Comparison of ENCODE assay signal across 1 cellular context in genomic region chr4:4640692-4641091, GRCh38.
A peak's percentile ranks its signal among the peaks of the same experiment; 100 is the strongest.
TF ChIP-seq lines count a peak whose summit lies in the region.

No MANE protein-coding gene starts in this region.

TF ChIP-seq in HepG2, 621 proteins besides CTCF, POLR2A, EP300 and RAD21 (continued from another document and continues in another):
- TF ChIP-seq ZSCAN9 (CRISPR knock-in tag; IDR thresholded peaks at IDR 0.05; ENCODE audit: borderline replicate concordance) = peak; percentile 38; the same call in 1 of the 2 replicates
- no peak for TF ChIP-seq ZNF557 (CRISPR knock-in tag; IDR thresholded peaks at IDR 0.05)
- TF ChIP-seq ZNF33B (CRISPR knock-in tag; IDR thresholded peaks at IDR 0.05) = no peak
- no peak for TF ChIP-seq ARNT2 (CRISPR knock-in tag; IDR thresholded peaks at IDR 0.05; ENCODE audit: low read depth)
- peak; percentile 41; the same call in 1 of the 2 replicates for TF ChIP-seq ZNF614 (CRISPR knock-in tag; IDR thresholded peaks at IDR 0.05; ENCODE audit: borderline replicate concordance)
- peak; percentile 52; the same call in 1 of the 2 replicates for TF ChIP-seq HDAC1 (CRISPR knock-in tag; IDR thresholded peaks at IDR 0.05)
- peak; percentile 67 for TF ChIP-seq BCL6 (CRISPR knock-in tag; IDR thresholded peaks at IDR 0.05)
- TF ChIP-seq THRA (CRISPR knock-in tag; IDR thresholded peaks at IDR 0.05; ENCODE audit: borderline replicate concordance) = peak; percentile 48; the same call in 1 of the 2 replicates
- TF ChIP-seq ELF3 (CRISPR knock-in tag; IDR thresholded peaks at IDR 0.05) = peak; percentile 73
- TF ChIP-seq ZNF12 (CRISPR knock-in tag; IDR thresholded peaks at IDR 0.05) = no peak
- TF ChIP-seq PCBP2 (optimal IDR thresholded peaks at IDR 0.05; ENCODE audit: low read depth, low read length, poor library complexity, severe bottlenecking) = no peak
- 0 out of 2 replicates have a peak, but pooled peaks have one; percentile 23 for TF ChIP-seq ETV6 (CRISPR knock-in tag; conservative IDR thresholded peaks at IDR 0.05)
- TF ChIP-seq GFI1 (CRISPR knock-in tag; IDR thresholded peaks at IDR 0.05; ENCODE audit: borderline replicate concordance) = peak; percentile 16; the same call in 1 of the 2 replicates
- peak; percentile 93 for TF ChIP-seq HIC2 (CRISPR knock-in tag; IDR thresholded peaks at IDR 0.05; ENCODE audit: low read depth)
- TF ChIP-seq ZNF816 (CRISPR knock-in tag; IDR thresholded peaks at IDR 0.05; ENCODE audit: borderline replicate concordance) = no peak
- no peak for TF ChIP-seq FOXA1 (IDR thresholded peaks at IDR 0.05)
- TF ChIP-seq FOXA1 (CRISPR knock-in tag; IDR thresholded peaks at IDR 0.05) = no peak
- peak; percentile 86 for TF ChIP-seq NR2F6 (IDR thresholded peaks at IDR 0.05)
- TF ChIP-seq NR2F6 (CRISPR knock-in tag; IDR thresholded peaks at IDR 0.05) = peak; percentile 94
- TF ChIP-seq ZXDC (CRISPR knock-in tag; IDR thresholded peaks at IDR 0.05) = 0 out of 2 replicates have a peak, but pooled peaks have one; percentile 43
- TF ChIP-seq TARDBP (CRISPR knock-in tag; IDR thresholded peaks at IDR 0.05) = peak; percentile 66
- TF ChIP-seq ZBTB10 (CRISPR knock-in tag; IDR thresholded peaks at IDR 0.05; ENCODE audit: borderline replicate concordance) = peak; percentile 93
- TF ChIP-seq ARNTL (CRISPR knock-in tag; IDR thresholded peaks at IDR 0.05) = no peak
- 0 out of 2 replicates have a peak, but pooled peaks have one; percentile 41 for TF ChIP-seq GATAD1 (CRISPR knock-in tag; IDR thresholded peaks at IDR 0.05)
- no peak for TF ChIP-seq SP4 (CRISPR knock-in tag; IDR thresholded peaks at IDR 0.05)
- 0 out of 2 replicates have a peak, but pooled peaks have one; percentile 35 for TF ChIP-seq NRL (CRISPR knock-in tag; IDR thresholded peaks at IDR 0.05; ENCODE audit: borderline replicate concordance)
- no peak for TF ChIP-seq CEBPZ (IDR thresholded peaks at IDR 0.05; ENCODE audit: low read length)
- peak; percentile 54; the same call in 1 of the 2 replicates for TF ChIP-seq HMG20A (CRISPR knock-in tag; IDR thresholded peaks at IDR 0.05; ENCODE audit: borderline replicate concordance)
- TF ChIP-seq ZNF235 (CRISPR knock-in tag; IDR thresholded peaks at IDR 0.05; ENCODE audit: borderline replicate concordance) = no peak
- TF ChIP-seq AHDC1 (CRISPR knock-in tag; IDR thresholded peaks at IDR 0.05; ENCODE audit: borderline replicate concordance) = 0 out of 2 replicates have a peak, but pooled peaks have one; percentile 27
- no peak for TF ChIP-seq ZNF747 (CRISPR knock-in tag; IDR thresholded peaks at IDR 0.05; ENCODE audit: borderline replicate concordance)
- no peak for TF ChIP-seq ZNF737 (CRISPR knock-in tag; IDR thresholded peaks at IDR 0.05; ENCODE audit: borderline replicate concordance)
- no peak for TF ChIP-seq FOXK2 (IDR thresholded peaks at IDR 0.05)
- 0 out of 2 replicates have a peak, but pooled peaks have one; percentile 44 for TF ChIP-seq KMT2B (CRISPR knock-in tag; IDR thresholded peaks at IDR 0.05)
- peak; percentile 29; the same call in 1 of the 2 replicates for TF ChIP-seq THAP11 (CRISPR knock-in tag; IDR thresholded peaks at IDR 0.05)
- TF ChIP-seq MZF1 (CRISPR knock-in tag; IDR thresholded peaks at IDR 0.05; ENCODE audit: borderline replicate concordance) = no peak
- TF ChIP-seq CBX5 (CRISPR knock-in tag; IDR thresholded peaks at IDR 0.05; ENCODE audit: borderline replicate concordance) = peak; percentile 84; the same call in 1 of the 2 replicates
- no peak for TF ChIP-seq SMYD3 (CRISPR knock-in tag; IDR thresholded peaks at IDR 0.05)
- TF ChIP-seq EZH2 (conservative IDR thresholded peaks at IDR 0.05; ENCODE audit: low read depth, low read length) = no peak
- no peak for TF ChIP-seq STAT5B (CRISPR knock-in tag; IDR thresholded peaks at IDR 0.05)
- TF ChIP-seq BHLHE40 (IDR thresholded peaks at IDR 0.05; ENCODE audit: low read length) = no peak
- TF ChIP-seq ARID2 (CRISPR knock-in tag; IDR thresholded peaks at IDR 0.05; ENCODE audit: borderline replicate concordance) = no peak
- no peak for TF ChIP-seq TEF (CRISPR knock-in tag; IDR thresholded peaks at IDR 0.05)
